ENCODE assay signal across 12 cellular contexts in the genomic region with DNA sequence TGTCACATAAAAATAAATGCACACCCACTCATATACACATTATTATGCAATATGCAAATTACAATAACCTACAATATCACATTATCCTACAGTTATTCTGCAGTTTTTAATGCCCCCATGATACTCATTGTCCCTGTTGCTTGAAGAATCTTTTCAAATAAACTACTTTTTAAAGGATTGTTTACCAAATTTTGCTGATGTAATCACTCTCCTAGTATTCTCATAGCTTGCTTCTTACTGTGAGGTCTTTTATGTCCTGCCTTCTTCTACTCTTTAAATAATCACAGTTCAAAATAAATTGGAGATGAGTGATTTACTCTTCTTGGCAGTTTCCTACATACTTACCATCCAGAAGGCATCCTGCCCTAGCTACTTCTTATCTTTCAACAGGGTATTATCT.
DNase-seq lines count a peak whose midpoint lies in the region; ATAC-seq, FAIRE-seq and TF ChIP-seq lines count a peak whose summit lies in the region.
"Had no signal": no experiment of that assay in that cellular context is flagged by ENCODE, and none has a peak within 500 bp of the region (broad histone marks: within the 10 kb centered on the region; RNA-seq: fewer than 3 reads in every experiment).

No MANE protein-coding gene starts in this region.

- H2BK15ac ChIP-seq in IMR-90 (ENCODE audit: low read depth, low read length): no peak overlapping the region

- no peak overlapping the region for H2BK120ac ChIP-seq in IMR-90 (ENCODE audit: low read depth, low read length)

- no peaks in the 10 kb centered on the region for H3K36me3 ChIP-seq in IMR-90 (ENCODE audit: control insufficient read depth, insufficient read depth, low read length)

- no peaks in the 10 kb centered on the region for H3K79me1 ChIP-seq in IMR-90 (ENCODE audit: low read depth in 1 of 2, low read length in 2 of 2)

- no peak overlapping the region for H3K27ac ChIP-seq in IMR-90 (ENCODE audit: insufficient read depth, low read length)
- H3K27ac ChIP-seq: GM23248 had no signal

- TF ChIP-seq POLR2A in IMR-90 (IDR thresholded peaks at IDR 0.05; ENCODE audit: low read depth, low read length): no peak

- no peak overlapping the region for H2AK5ac ChIP-seq in IMR-90 (ENCODE audit: low read depth, low read length)

- H3K27me3 Mint-ChIP-seq in central memory CD8-positive, alpha-beta T cell: no peaks in the 10 kb centered on the region

- no peaks in the 10 kb centered on the region for H3K9me3 Mint-ChIP-seq in central memory CD8-positive, alpha-beta T cell

- no peak overlapping the region for H3K9ac ChIP-seq in IMR-90 (ENCODE audit: low read depth, low read length)
- H3K9ac ChIP-seq: GM23248 had no signal

- intact Hi-C loops in IMR-90 (cut with micrococcal nuclease): no loop called here

- no peaks in the 10 kb centered on the region for H3K9me3 ChIP-seq in IMR-90 (ENCODE audit: control insufficient read depth, insufficient read depth, low read length)

- no peak for FAIRE-seq in D721Med (lab: Jason Lieb, UNC)
- FAIRE-seq: GM12891 had no signal

- POLR2A ChIA-PET in IMR-90 (lab: Charles Lee; ENCODE audit: unreplicated experiment): no interaction called here

- BruUV-seq in IMR-90 (replicated peaks; lab: Mats Ljungman, UMichigan): no TSS peak

- in situ Hi-C loops in IMR-90 (cut with MboI; ENCODE audit: low sequenced_read_pairs): no loop called here

- no peak overlapping the region for H2AFZ ChIP-seq in IMR-90 (replicated peaks; ENCODE audit: low read length, poor library complexity)
- H2AFZ ChIP-seq: GM23248 had no signal

- H3K14ac ChIP-seq in IMR-90 (replicated peaks; ENCODE audit: low read depth, low read length): no peak overlapping the region

- no peak overlapping the region for H3K23ac ChIP-seq in IMR-90 (ENCODE audit: low read depth, low read length)

- no peak overlapping the region for H4K8ac ChIP-seq in IMR-90 (ENCODE audit: low read depth in 2 of 2, low read length in 2 of 2)

- no peak overlapping the region for H3K18ac ChIP-seq in IMR-90 (ENCODE audit: low read depth, low read length)

- dilution Hi-C loops in IMR-90 (cut with HindIII; ENCODE audit: low sequenced_read_pairs, unreplicated experiment): no loop called here

- no peak overlapping the region for H2BK5ac ChIP-seq in IMR-90 (ENCODE audit: low read depth, low read length, poor library complexity, severe bottlenecking)

- no peaks in the 10 kb centered on the region for H3K4me1 ChIP-seq in IMR-90 (ENCODE audit: control insufficient read depth, insufficient read depth, low read length)

- no peak overlapping the region for H3K4me3 ChIP-seq in IMR-90 (ENCODE audit: insufficient read depth, low read depth, low read length)
- H3K4me3 ChIP-seq: GM23248 had no signal

- H4K5ac ChIP-seq in IMR-90 (ENCODE audit: low read depth, low read length): no peak overlapping the region

- H2BK20ac ChIP-seq in IMR-90 (ENCODE audit: low read depth, low read length): no peak overlapping the region

- ATAC-seq in IMR-90 (ENCODE audit: low read depth): no peak
- no peak for ATAC-seq in central memory CD8-positive, alpha-beta T cell (replicated peaks; ENCODE audit: extremely low read depth, poor library complexity, severe bottlenecking)
- ATAC-seq: CD8-positive, alpha-beta T cell had no signal

- no peak overlapping the region for H4K91ac ChIP-seq in IMR-90 (ENCODE audit: insufficient read depth, low read depth, low read length)

- DNase-seq in IMR-90 (no peak), NCI-H446 (lab: John Stamatoyannopoulos, UW) (peak; percentile 21 to 46), NCI-H2029 treated with DMSO at 0.1 percent for 48 hours (lab: John Stamatoyannopoulos, UW) (no peak), NAMALWA (ENCODE audit: low spot score) (no peak), D721Med (ENCODE audit: insufficient read length, low spot score) (no peak)
- DNase-seq in central memory CD8-positive, alpha-beta T cell (ENCODE audit: low spot score in 2 of 2): no peak
- DNase-seq: CD8-positive, alpha-beta T cell; COR-L47; GM23248; H9 had no signal

- H3K9me1 ChIP-seq in IMR-90 (ENCODE audit: insufficient read depth, low read length): no peaks in the 10 kb centered on the region

- TF ChIP-seq CTCF in IMR-90 (conservative IDR thresholded peaks at IDR 0.05; ENCODE audit: low read depth, low read length) (no peak), D721Med (IDR thresholded peaks at IDR 0.05; ENCODE audit: insufficient read depth, missing control alignments) (no peak)

- peaks cover 17% of the 10 kb centered on the region for H3K4me1 Mint-ChIP-seq in central memory CD8-positive, alpha-beta T cell

- H3K4me3 Mint-ChIP-seq in central memory CD8-positive, alpha-beta T cell: no peak overlapping the region
- H3K4me3 Mint-ChIP-seq: CD14-positive monocyte; CD8-positive, alpha-beta T cell; H9 had no signal

- no peak overlapping the region for H2AK9ac ChIP-seq in IMR-90 (replicated peaks; ENCODE audit: low read depth, low read length, poor library complexity)

- no peaks in the 10 kb centered on the region for H4K20me1 ChIP-seq in IMR-90 (ENCODE audit: insufficient read depth, low read length)

- CTCF ChIA-PET in IMR-90 (lab: Yijun Ruan, JAX): no interaction called here

- no peak overlapping the region for H3K4me2 ChIP-seq in IMR-90 (ENCODE audit: low read depth, low read length)

- H3K27me3 ChIP-seq in IMR-90 (ENCODE audit: control insufficient read depth, insufficient read depth, low read length): no peaks in the 10 kb centered on the region

- no peak for TF ChIP-seq RAD21 in IMR-90 (IDR thresholded peaks at IDR 0.05; ENCODE audit: low read length)

- H3K36me3 Mint-ChIP-seq in central memory CD8-positive, alpha-beta T cell (ENCODE audit: insufficient read depth): peaks cover 3% of the 10 kb centered on the region
- H3K36me3 Mint-ChIP-seq: CD14-positive monocyte; CD8-positive, alpha-beta T cell had no signal

- no peak overlapping the region for H3K4ac ChIP-seq in IMR-90 (ENCODE audit: low read depth, low read length)

- peak overlapping the region; percentile 39 for H3K27ac Mint-ChIP-seq in central memory CD8-positive, alpha-beta T cell (ENCODE audit: low read depth)
- H3K27ac Mint-ChIP-seq: CD14-positive monocyte; CD8-positive, alpha-beta T cell; H9 had no signal

- no peak overlapping the region for H3K56ac ChIP-seq in IMR-90 (ENCODE audit: extremely low read depth, insufficient read depth, low read length)

TF ChIP-seq in IMR-90, 13 proteins besides CTCF, POLR2A, EP300 and RAD21:
- TF ChIP-seq MAFK (IDR thresholded peaks at IDR 0.05; ENCODE audit: low read depth, low read length) (peak; percentile 80), CHD1 (IDR thresholded peaks at IDR 0.05; ENCODE audit: low read depth, low read length) (no peak), CEBPB (IDR thresholded peaks at IDR 0.05; ENCODE audit: low read depth, low read length) (peak; percentile 10; the same call in 1 of the 2 replicates)

Comparison
In these comparisons a context has a peak if more than half of its experiments do, and no peak if none do; other contexts are left out.
1. DNase-seq: peak in NCI-H446 (2 of 2); none in IMR-90 (single experiment), central memory CD8-positive, alpha-beta T cell (0 of 2), NCI-H2029 treated with DMSO at 0.1 percent for 48 hours (single experiment), NAMALWA (single experiment) and D721Med (single experiment).